ENCODE assay signal across 1 cellular context in genomic region chr7:108045669-108046068, GRCh38.
TF ChIP-seq lines count a peak whose summit lies in the region.

No MANE protein-coding gene starts in this region.

TF ChIP-seq in HepG2, 621 proteins besides CTCF, POLR2A, EP300 and RAD21:
- TF ChIP-seq GMEB2 (CRISPR knock-in tag; IDR thresholded peaks at IDR 0.05; ENCODE audit: low read depth) (no peak), U2AF1 (optimal IDR thresholded peaks at IDR 0.05; ENCODE audit: low read depth, low read length) (no peak), SNAI1 (CRISPR knock-in tag; IDR thresholded peaks at IDR 0.05; ENCODE audit: borderline replicate concordance) (no peak), ZNF326 (CRISPR knock-in tag; IDR thresholded peaks at IDR 0.05; ENCODE audit: borderline replicate concordance) (no peak), SMAD3 (CRISPR knock-in tag; IDR thresholded peaks at IDR 0.05) (no peak), ARNTL (CRISPR knock-in tag; IDR thresholded peaks at IDR 0.05) (no peak), ZHX2 (IDR thresholded peaks at IDR 0.05; ENCODE audit: low read depth) (no peak), ZHX2 (CRISPR knock-in tag; IDR thresholded peaks at IDR 0.05; ENCODE audit: borderline replicate concordance) (no peak), ZNF136 (CRISPR knock-in tag; IDR thresholded peaks at IDR 0.05; ENCODE audit: low read depth) (no peak), AKAP8 (CRISPR knock-in tag; IDR thresholded peaks at IDR 0.05) (no peak), ADNP (CRISPR knock-in tag; IDR thresholded peaks at IDR 0.05) (no peak), ZNF556 (CRISPR knock-in tag; IDR thresholded peaks at IDR 0.05; ENCODE audit: borderline replicate concordance) (no peak), SSRP1 (CRISPR knock-in tag; IDR thresholded peaks at IDR 0.05) (no peak), USF2 (IDR thresholded peaks at IDR 0.05; ENCODE audit: low read depth, low read length) (no peak), USF2 (CRISPR knock-in tag; IDR thresholded peaks at IDR 0.05; ENCODE audit: borderline replicate concordance) (no peak), SRSF1 (optimal IDR thresholded peaks at IDR 0.05; ENCODE audit: low read depth, low read length) (no peak), MXD1 (CRISPR knock-in tag; IDR thresholded peaks at IDR 0.05) (no peak), XRCC5 (optimal IDR thresholded peaks at IDR 0.05; ENCODE audit: low read length) (no peak), GLMP (CRISPR knock-in tag; IDR thresholded peaks at IDR 0.05; ENCODE audit: borderline replicate concordance) (no peak)
